Comparison of ENCODE assay signal across 8 cellular contexts in the genomic region with DNA sequence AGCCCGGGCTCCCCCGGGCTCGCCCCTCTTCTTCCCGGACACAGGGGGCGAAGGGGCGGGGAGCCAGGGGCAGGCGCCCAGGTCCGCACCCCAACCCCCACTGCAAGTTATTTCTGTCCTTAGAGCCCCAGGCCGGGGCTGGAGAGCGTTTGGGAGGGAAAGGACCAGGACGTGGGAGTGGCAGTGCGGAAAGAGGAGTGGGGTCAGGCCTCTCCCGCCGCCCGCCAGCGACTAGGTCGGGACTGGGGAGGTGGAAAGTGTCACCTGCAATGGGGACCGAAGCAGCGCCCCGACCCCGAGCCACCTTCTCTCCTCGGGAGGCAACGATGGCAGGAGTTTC. TPM values are rescaled to one million over a fixed set of nuclear protein-coding genes. Genes with fewer than 3 reads are reported as not detected.
DNase-seq lines count a peak whose midpoint lies in the region; FAIRE-seq and TF ChIP-seq lines count a peak whose summit lies in the region.

No MANE protein-coding gene starts in this region.

- peaks cover 17% of the 10 kb centered on the region; the same call in 1 of the 2 replicates for H3F3A ChIP-seq in PC-9 (ENCODE audit: insufficient read depth, low read depth)

- H2BK12ac ChIP-seq in trophoblast cell (ENCODE audit: low read length): no peak overlapping the region

- peaks cover 3% of the 10 kb centered on the region for H3K79me1 ChIP-seq in trophoblast cell (ENCODE audit: low read length)

- no peak overlapping the region for H3K27ac ChIP-seq in PC-9
- H3K27ac ChIP-seq in trophoblast cell (ENCODE audit: low read depth, low read length): no peak overlapping the region

- peak overlapping the region; percentile 81 for H3K4me2 ChIP-seq in PC-9
- peak overlapping the region; percentile 87 for H3K4me2 ChIP-seq in trophoblast cell (ENCODE audit: low read length)

- no peaks in the 10 kb centered on the region for H3K9me2 ChIP-seq in PC-9 (ENCODE audit: insufficient read depth)

- H3K4me3 Mint-ChIP-seq in glutamatergic neuron (ENCODE audit: unreplicated experiment): no peak overlapping the region

- intact Hi-C loops in PC-9 (cut with micrococcal nuclease; ENCODE audit: unreplicated experiment): no loop called here

- H3K4me1 Mint-ChIP-seq in glutamatergic neuron (ENCODE audit: low read depth, unreplicated experiment): no peaks in the 10 kb centered on the region

- peak overlapping the region; percentile 93 for H2AFZ ChIP-seq in PC-9
- no peak overlapping the region for H2AFZ ChIP-seq in trophoblast cell (ENCODE audit: insufficient read depth, low read length, poor library complexity)

- CTCF ChIA-PET in PC-9 (lab: Charles Lee): no interaction called here

- H4K20me1 ChIP-seq in PC-9 (ENCODE audit: insufficient read depth): no peaks in the 10 kb centered on the region

- H4K8ac ChIP-seq in trophoblast cell (ENCODE audit: low read depth, low read length): no peak overlapping the region

- H3K23ac ChIP-seq in trophoblast cell (ENCODE audit: low read length): no peak overlapping the region

- BruUV-seq in PC-9 (replicated peaks; lab: Mats Ljungman, UMichigan): no TSS peak

- no peak overlapping the region for H2BK120ac ChIP-seq in trophoblast cell (ENCODE audit: insufficient read depth, low read length, poor library complexity)

- H3K4me1 ChIP-seq in ES-I3 (ENCODE audit: insufficient read depth, low read length) (peaks cover 34% of the 10 kb centered on the region), PC-9 (replicated peaks; ENCODE audit: insufficient read depth) (peaks cover 45% of the 10 kb centered on the region), trophoblast cell (ENCODE audit: control insufficient read depth in 1 of 2, insufficient read depth in 2 of 2, low read length in 2 of 2) (peaks cover 4 to 5% of the 10 kb centered on the region in 2 experiments)

- H3K27me3 Mint-ChIP-seq in glutamatergic neuron (ENCODE audit: unreplicated experiment): peaks cover 2% of the 10 kb centered on the region

- H3K9ac ChIP-seq in ES-I3 (ENCODE audit: low read depth, low read length) (peak overlapping the region; percentile 79; the same call in 1 of the 2 replicates), trophoblast cell (ENCODE audit: low read length) (no peak overlapping the region)

- H3K18ac ChIP-seq in trophoblast cell (ENCODE audit: low read length): no peak overlapping the region

- H3K27ac Mint-ChIP-seq in glutamatergic neuron (ENCODE audit: unreplicated experiment): no peak overlapping the region

- H3K36me3 ChIP-seq in ES-I3 (ENCODE audit: insufficient read depth, low read length): no peaks in the 10 kb centered on the region
- no peaks in the 10 kb centered on the region for H3K36me3 ChIP-seq in PC-9 (ENCODE audit: low read depth)
- H3K36me3 ChIP-seq in trophoblast cell (ENCODE audit: control insufficient read depth in 1 of 2, insufficient read depth in 2 of 2, low read length in 2 of 2): no peaks in the 10 kb centered on the region

- DNase-seq in PC-9 (peak in 1 of 2 experiments; percentile 28), glutamatergic neuron (peak; percentile 16), trophoblast cell (no peak), mesenteric fat pad (ENCODE audit: low spot score) (no peak), HTR-8/SVneo (ENCODE audit: insufficient read length, low spot score) (no peak), NCI-H2171 (lab: John Stamatoyannopoulos, UW) (no peak), CD1c-positive myeloid dendritic cell (ENCODE audit: extremely low spot score) (no peak)

- H2BK5ac ChIP-seq in trophoblast cell (ENCODE audit: low read depth, low read length, poor library complexity): no peak overlapping the region

- H3K9me3 Mint-ChIP-seq in glutamatergic neuron (ENCODE audit: unreplicated experiment): no peaks in the 10 kb centered on the region

- no peaks in the 10 kb centered on the region for H3K9me3 ChIP-seq in ES-I3 (ENCODE audit: control insufficient read depth, insufficient read depth, low read length)
- H3K9me3 ChIP-seq in PC-9 (ENCODE audit: insufficient read depth, low read depth): no peaks in the 10 kb centered on the region
- no peaks in the 10 kb centered on the region for H3K9me3 ChIP-seq in trophoblast cell (ENCODE audit: insufficient read depth, low read depth, low read length)

- H2AK5ac ChIP-seq in trophoblast cell (ENCODE audit: low read length): no peak overlapping the region

- H4K12ac ChIP-seq in trophoblast cell (ENCODE audit: low read depth, low read length): no peak overlapping the region

- H3K79me2 ChIP-seq in PC-9 (ENCODE audit: low read depth) (no peaks in the 10 kb centered on the region), trophoblast cell (ENCODE audit: control insufficient read depth, insufficient read depth, low read length, poor library complexity) (no peaks in the 10 kb centered on the region)

- no CpG with 5 or more reads among the region's 23 CpGs for WGBS in trophoblast cell (ENCODE audit: extremely low coverage, insufficient coverage, insufficient read length)

- H4K91ac ChIP-seq in trophoblast cell (ENCODE audit: low read depth, low read length): no peak overlapping the region

- H3K36me3 Mint-ChIP-seq in glutamatergic neuron (ENCODE audit: unreplicated experiment): no peaks in the 10 kb centered on the region

- no peak for TF ChIP-seq CTCF in PC-9 (conservative IDR thresholded peaks at IDR 0.05)
- TF ChIP-seq CTCF in glutamatergic neuron (IDR thresholded peaks at IDR 0.05; ENCODE audit: partially characterized antibody, unreplicated experiment): no peak

- POLR2A ChIA-PET in PC-9 (lab: Charles Lee; ENCODE audit: unreplicated experiment): no interaction called here

- FAIRE-seq in HTR-8/SVneo (lab: Jason Lieb, UNC): no peak

- no peak overlapping the region for H3K14ac ChIP-seq in trophoblast cell (ENCODE audit: low read length)

- H3K4ac ChIP-seq in trophoblast cell (ENCODE audit: low read depth, low read length): no peak overlapping the region

- H3K27me3 ChIP-seq in PC-9 (ENCODE audit: insufficient read depth, low read depth) (no peaks in the 10 kb centered on the region), trophoblast cell (ENCODE audit: insufficient read depth, low read length) (no peaks in the 10 kb centered on the region)

- H3K4me3 ChIP-seq in PC-9 (peak overlapping the region; percentile 71), trophoblast cell (ENCODE audit: low read depth, low read length) (peak overlapping the region; percentile 65)

RNA-seq across cellular contexts. Expression of a gene that starts 0.4 kb away (rescaled TPM):
- total RNA-seq in PC-9 (2021) (0.23 and 0.48 TPM in 2 replicates), glutamatergic neuron (ENCODE audit: unreplicated experiment) (0.69 TPM), mesenteric fat pad (not detected)
- 2.0 and 2.2 TPM in 2 replicates for polyA plus RNA-seq in trophoblast cell (2013)
